Comparison of ENCODE assay signal across 8 cellular contexts in genomic region chr4:122576261-122577188, GRCh38. TPM values are rescaled to one million over a fixed set of nuclear protein-coding genes. Genes with fewer than 3 reads are reported as not detected.
DNase-seq lines count a peak whose midpoint lies in the region; ATAC-seq and TF ChIP-seq lines count a peak whose summit lies in the region.

No MANE protein-coding gene starts in this region.

- DNase-seq in AG08396 (ENCODE audit: low spot score) (peak; percentile 45), GM10266 (ENCODE audit: extremely low spot score) (peak; percentile 48), Peyer's patch (no peak), choroid plexus epithelial cell (ENCODE audit: low read depth) (peak; percentile 78), midbrain (lab: John Stamatoyannopoulos, UW) (peak; percentile 74), cerebellar nuclear complex (lab: John Stamatoyannopoulos, UW) (no peak)

- H3K27me3 ChIP-seq in Peyer's patch: no peaks in the 10 kb centered on the region

- TF ChIP-seq POLR2A in Peyer's patch (IDR thresholded peaks at IDR 0.05): no peak

- no peaks in the 10 kb centered on the region for H3K4me1 ChIP-seq in Peyer's patch

- ATAC-seq in HG03520 (IDR thresholded peaks at IDR 0.05; ENCODE audit: unreplicated experiment): peak; percentile 52
- ATAC-seq in HG02852 (IDR thresholded peaks at IDR 0.05; ENCODE audit: unreplicated experiment): no peak

- H3K27ac ChIP-seq in Peyer's patch: no peak overlapping the region

- H3K4me3 ChIP-seq in Peyer's patch: no peak overlapping the region
- H3K4me3 ChIP-seq in choroid plexus epithelial cell (ENCODE audit: low read depth, low read length): no peak overlapping the region

- no peaks in the 10 kb centered on the region for H3K9me3 ChIP-seq in Peyer's patch

- H3K36me3 ChIP-seq in Peyer's patch: no peaks in the 10 kb centered on the region

- TF ChIP-seq CTCF in GM10266 (IDR thresholded peaks at IDR 0.05; ENCODE audit: control insufficient read depth, insufficient read depth, low read depth, missing control alignments) (peak; percentile 70), Peyer's patch (IDR thresholded peaks at IDR 0.05) (peak in 4 of 6 experiments; percentile 35 to 52 (median 40)), choroid plexus epithelial cell (conservative IDR thresholded peaks at IDR 0.05; ENCODE audit: low read depth, low read length) (peak; percentile 68)

RNA-seq across cellular contexts. Expression of gene IL21, which starts 44.3 kb away (rescaled TPM):
- not detected for total RNA-seq in Peyer's patch

Comparison
In these comparisons a context has a peak if more than half of its experiments do, and no peak if none do; other contexts are left out.
1. DNase-seq: peak in AG08396 (single experiment), GM10266 (single experiment), choroid plexus epithelial cell (single experiment) and midbrain (single experiment); none in Peyer's patch (0 of 3) and cerebellar nuclear complex (0 of 2).
2. Peak in every context shown above with its lines, with median percentiles within 50 percentile points of each other: CTCF ChIP-seq.